ENCODE assay signal across 8 cellular contexts in the genomic region with DNA sequence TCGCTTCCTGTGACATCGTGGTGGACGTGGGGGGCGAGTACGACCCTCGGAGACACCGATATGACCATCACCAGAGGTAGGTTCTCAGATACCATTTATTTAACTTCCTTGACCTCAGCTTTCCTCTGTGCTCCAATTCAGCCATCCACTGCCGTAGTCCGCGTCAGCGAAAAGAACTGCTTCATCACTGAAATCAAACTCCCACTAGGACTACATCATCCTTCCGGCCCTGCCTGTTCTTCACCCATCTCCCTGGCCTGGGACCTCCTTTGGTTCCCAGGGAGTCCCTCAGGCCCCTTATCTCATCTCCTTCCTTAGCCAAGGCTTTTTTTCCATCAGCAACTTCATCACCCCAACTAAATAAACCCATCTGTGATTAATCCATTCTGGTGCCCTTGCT. TPM values are rescaled to one million over a fixed set of nuclear protein-coding genes. Genes with fewer than 3 reads are reported as not detected.
DNase-seq lines count a peak whose midpoint lies in the region; ATAC-seq and TF ChIP-seq lines count a peak whose summit lies in the region.

No MANE protein-coding gene starts in this region.

- peaks cover 13% of the 10 kb centered on the region for H3K36me3 ChIP-seq in ES-I3 (ENCODE audit: insufficient read depth, low read length)
- H3K36me3 ChIP-seq in OCI-LY3 (replicated peaks; ENCODE audit: low read depth, low read length), result peaks cover 28% of the 10 kb centered on the region

- peak overlapping the region; percentile 83 for H3K4me3 Mint-ChIP-seq in dendritic cell treated with granulocyte-macrophage colony-stimulating factor and Interleukin-4, amounts not matched to agents 40 ng/mL and 50 ng/mL, for 4 days
- H3K4me3 Mint-ChIP-seq in natural killer cell, result peak overlapping the region; percentile 89

- no peaks in the 10 kb centered on the region for H3K9me3 ChIP-seq in ES-I3 (ENCODE audit: control insufficient read depth, insufficient read depth, low read length)
- H3K9me3 ChIP-seq in OCI-LY3 (ENCODE audit: insufficient read depth, low read length), result no peaks in the 10 kb centered on the region

- no peaks in the 10 kb centered on the region for H3K9me3 Mint-ChIP-seq in dendritic cell treated with granulocyte-macrophage colony-stimulating factor and Interleukin-4, amounts not matched to agents 40 ng/mL and 50 ng/mL, for 4 days
- no peaks in the 10 kb centered on the region for H3K9me3 Mint-ChIP-seq in natural killer cell

- 0 out of 2 replicates have a peak overlapping the region, but pooled peaks have one; percentile 32 for H3K27ac ChIP-seq in OCI-LY3 (ENCODE audit: low read length)

- no peaks in the 10 kb centered on the region for H3K27me3 ChIP-seq in OCI-LY3 (ENCODE audit: low read depth, low read length)

- peak overlapping the region; percentile 88 for H3K4me3 ChIP-seq in OCI-LY3 (ENCODE audit: low read length)

- intact Hi-C loops in dendritic cell treated with granulocyte-macrophage colony-stimulating factor and Interleukin-4, amounts not matched to agents 40 ng/mL and 50 ng/mL, for 4 days (cut with micrococcal nuclease), result no loop called here
- intact Hi-C loops in natural killer cell (cut with micrococcal nuclease), result no loop called here

- no peaks in the 10 kb centered on the region for H3K27me3 Mint-ChIP-seq in dendritic cell treated with granulocyte-macrophage colony-stimulating factor and Interleukin-4, amounts not matched to agents 40 ng/mL and 50 ng/mL, for 4 days
- no peaks in the 10 kb centered on the region for H3K27me3 Mint-ChIP-seq in natural killer cell (ENCODE audit: low read depth in 2 of 2)

- TF ChIP-seq CTCF in OCI-LY3 (IDR thresholded peaks at IDR 0.05; ENCODE audit: low read depth, low read length), result no peak
- TF ChIP-seq CTCF in natural killer cell (IDR thresholded peaks at IDR 0.05), result no peak

- H3K4me2 ChIP-seq in OCI-LY3 (ENCODE audit: low read length), result peak overlapping the region; percentile 96

- H3K4me1 ChIP-seq in ES-I3 (ENCODE audit: insufficient read depth, low read length) (peaks cover 3% of the 10 kb centered on the region; the same call in 1 of the 2 replicates), OCI-LY3 (ENCODE audit: low read length) (peaks cover 22% of the 10 kb centered on the region)

- H3K9ac ChIP-seq in ES-I3 (ENCODE audit: low read depth, low read length), result peak overlapping the region; percentile 71
- H3K9ac ChIP-seq in OCI-LY3 (ENCODE audit: low read length), result peak overlapping the region; percentile 72

- peaks cover 96% of the 10 kb centered on the region for H3K36me3 Mint-ChIP-seq in dendritic cell treated with granulocyte-macrophage colony-stimulating factor and Interleukin-4, amounts not matched to agents 40 ng/mL and 50 ng/mL, for 4 days (ENCODE audit: low read depth)
- H3K36me3 Mint-ChIP-seq in natural killer cell, result no peaks in the 10 kb centered on the region

- H4K20me1 ChIP-seq in OCI-LY3 (ENCODE audit: insufficient read depth, low read length), result no peaks in the 10 kb centered on the region

- H3K79me2 ChIP-seq in OCI-LY3 (ENCODE audit: low read length), result peaks cover 38% of the 10 kb centered on the region

- peak overlapping the region; percentile 50; the same call in 1 of the 2 replicates for H2AFZ ChIP-seq in OCI-LY3 (ENCODE audit: low read depth, low read length)

- peak overlapping the region; percentile 92 for H3K27ac Mint-ChIP-seq in dendritic cell treated with granulocyte-macrophage colony-stimulating factor and Interleukin-4, amounts not matched to agents 40 ng/mL and 50 ng/mL, for 4 days
- peak overlapping the region; percentile 72 to 89 for H3K27ac Mint-ChIP-seq in natural killer cell

- H3K4me1 Mint-ChIP-seq in dendritic cell treated with granulocyte-macrophage colony-stimulating factor and Interleukin-4, amounts not matched to agents 40 ng/mL and 50 ng/mL, for 4 days (ENCODE audit: low read depth), result peaks cover 75% of the 10 kb centered on the region
- peaks cover 60 to 72% of the 10 kb centered on the region in 2 donors for H3K4me1 Mint-ChIP-seq in natural killer cell

- DNase-seq in natural killer cell (no peak), NCI-H69 (lab: John Stamatoyannopoulos, UW) (no peak), NCI-H1105 (lab: John Stamatoyannopoulos, UW) (no peak), SW480 (ENCODE audit: low spot score) (no peak)

- ATAC-seq in natural killer cell, result no peak
- ATAC-seq in GM21528 (IDR thresholded peaks at IDR 0.05; ENCODE audit: low FRiP score, unreplicated experiment), result no peak

RNA-seq across cellular contexts. Expression of a gene that starts 0.7 kb away (rescaled TPM):
- 10 to 100 TPM; 22.8 to 30.6 (median 28.1) TPM for total RNA-seq in natural killer cell

RNA-seq across cellular contexts. Expression of a gene that starts 4.8 kb away (rescaled TPM):
- total RNA-seq in natural killer cell, result 100 to 1,000 TPM; 365 to 450 (median 439) TPM

RNA-seq across cellular contexts. Expression of a gene that starts 21.2 kb away (rescaled TPM):
- 10 to 100 TPM; 34.3 to 50.4 (median 45.0) TPM for total RNA-seq in natural killer cell

RNA-seq across cellular contexts. Expression of a gene that starts 32.1 kb away (rescaled TPM):
- total RNA-seq in natural killer cell, result 1 to 10 TPM; 1.9 to 5.8 (median 3.1) TPM

RNA-seq across cellular contexts. Expression of a gene that starts 36.0 kb away (rescaled TPM):
- under 1 TPM in 1 of 3 donors, not detected in 2; 0.07 TPM for total RNA-seq in natural killer cell
